Comparison of ENCODE assay signal across 21 cellular contexts in genomic region chr11:126518996-126519351, GRCh38.
"Had no signal": no experiment of that assay in that cellular context is flagged by ENCODE, and none has a peak within 500 bp of the region (broad histone marks: within the 10 kb centered on the region; RNA-seq: fewer than 3 reads in every experiment).

No MANE protein-coding gene starts in this region.

- H3K4me1 ChIP-seq: esophagus muscularis mucosa, gastrocnemius medialis, left lung, lower lobe of right lung, suprapubic skin, thyroid gland, uterus had no signal

- H3K27ac Mint-ChIP-seq: dendritic cell treated with granulocyte-macrophage colony-stimulating factor and Interleukin-4, amounts not matched to agents 40 ng/mL and 50 ng/mL, for 4 days; effector memory CD8-positive, alpha-beta T cell; immature natural killer cell; memory B cell; stimulated activated effector memory CD8-positive, alpha-beta T cell treated with anti-CD3 and anti-CD28 coated beads, Interleukin-12 subunit alpha, Interleukin-12 subunit beta, amount 100 ng/mL, for 72 hours; type B pancreatic cell had no signal

- H3K9me3 ChIP-seq: esophagus muscularis mucosa, gastrocnemius medialis, left lung, lower lobe of right lung, neutrophil, suprapubic skin, thyroid gland, uterus had no signal

- H3K27me3 ChIP-seq: gastrocnemius medialis, left lung, suprapubic skin, thyroid gland, uterus had no signal

- H3K36me3 Mint-ChIP-seq: immature natural killer cell; memory B cell; naive B cell; stimulated activated effector memory CD8-positive, alpha-beta T cell treated with anti-CD3 and anti-CD28 coated beads, Interleukin-12 subunit alpha, Interleukin-12 subunit beta, amount 100 ng/mL, for 72 hours; type B pancreatic cell had no signal

- ATAC-seq: effector memory CD8-positive, alpha-beta T cell; gastrocnemius medialis; left lung; lower lobe of right lung; right cardiac atrium; stimulated activated effector memory CD8-positive, alpha-beta T cell treated with anti-CD3 and anti-CD28 coated beads, Interleukin-12 subunit alpha, Interleukin-12 subunit beta, amount 100 ng/mL, for 72 hours; stimulated activated naive CD8-positive, alpha-beta T cell treated with anti-CD3 and anti-CD28 coated beads, Interleukin-15, Interleukin-2, amounts not matched to agents 100 U/mL and 50 U/mL, for 24 hours had no signal

- H3K27ac ChIP-seq: epithelial cell of prostate, esophagus muscularis mucosa, gastrocnemius medialis, left lung, lower lobe of right lung, neutrophil, suprapubic skin, thyroid gland had no signal

- H3K4me3 Mint-ChIP-seq: dendritic cell treated with granulocyte-macrophage colony-stimulating factor and Interleukin-4, amounts not matched to agents 40 ng/mL and 50 ng/mL, for 4 days; effector memory CD8-positive, alpha-beta T cell; immature natural killer cell; memory B cell; naive B cell; stimulated activated effector memory CD8-positive, alpha-beta T cell treated with anti-CD3 and anti-CD28 coated beads, Interleukin-12 subunit alpha, Interleukin-12 subunit beta, amount 100 ng/mL, for 72 hours; type B pancreatic cell had no signal

- H3K4me1 Mint-ChIP-seq: immature natural killer cell; memory B cell; naive B cell; stimulated activated effector memory CD8-positive, alpha-beta T cell treated with anti-CD3 and anti-CD28 coated beads, Interleukin-12 subunit alpha, Interleukin-12 subunit beta, amount 100 ng/mL, for 72 hours had no signal

- H3K4me3 ChIP-seq: esophagus muscularis mucosa, gastrocnemius medialis, left lung, lower lobe of right lung, smooth muscle cell, suprapubic skin, thyroid gland, uterus had no signal

- H3K36me3 ChIP-seq: esophagus muscularis mucosa, gastrocnemius medialis, left lung, lower lobe of right lung, neutrophil, suprapubic skin, thyroid gland, uterus had no signal

- H3K4me2 ChIP-seq: smooth muscle cell had no signal

- DNase-seq: effector memory CD8-positive, alpha-beta T cell; gastrocnemius medialis; immature natural killer cell; left lung; lower lobe of right lung; naive B cell; right cardiac atrium; stimulated activated CD4-positive, alpha-beta T cell treated with anti-CD3 and anti-CD28 coated beads, Interleukin-4, amount 100 ng/mL, for 1 hour; stimulated activated CD8-positive, alpha-beta memory T cell treated with anti-CD3 and anti-CD28 coated beads, Interleukin-4, amount 100 ng/mL, for 48 hours; stimulated activated naive CD8-positive, alpha-beta T cell treated with anti-CD3 and anti-CD28 coated beads, Interleukin-15, Interleukin-2, amounts not matched to agents 100 U/mL and 50 U/mL, for 24 hours; thyroid gland had no signal

- H3K9me3 Mint-ChIP-seq: dendritic cell treated with granulocyte-macrophage colony-stimulating factor and Interleukin-4, amounts not matched to agents 40 ng/mL and 50 ng/mL, for 4 days; effector memory CD8-positive, alpha-beta T cell; memory B cell; stimulated activated effector memory CD8-positive, alpha-beta T cell treated with anti-CD3 and anti-CD28 coated beads, Interleukin-12 subunit alpha, Interleukin-12 subunit beta, amount 100 ng/mL, for 72 hours; type B pancreatic cell had no signal
